9 cellular contexts compared by ENCODE assay signal in genomic region chr7:98210513-98211220, GRCh38. TPM values are rescaled to one million over a fixed set of nuclear protein-coding genes. Genes with fewer than 3 reads are reported as not detected.
A peak's percentile ranks its signal among the peaks of the same experiment; 100 is the strongest.
DNase-seq lines count a peak whose midpoint lies in the region; ATAC-seq and TF ChIP-seq lines count a peak whose summit lies in the region.
"Had no signal": no experiment of that assay in that cellular context is flagged by ENCODE, and none has a peak within 500 bp of the region (broad histone marks: within the 10 kb centered on the region; RNA-seq: fewer than 3 reads in every experiment).

No MANE protein-coding gene starts in this region.

- H3K4me3 ChIP-seq in heart right ventricle (peak overlapping the region in 6 of 10 donors; percentile 13 to 38 (median 26)), skin epidermis (peak overlapping the region in 4 of 7 experiments; percentile 11 to 34 (median 18))

- CTCF ChIA-PET in RWPE1 (lab: Yijun Ruan, JAX): no interaction called here

- H3K36me3 ChIP-seq in heart right ventricle: peaks cover 0 to 35% (median 21%) of the 10 kb centered on the region in 9 donors

- intact Hi-C loops in heart right ventricle (cut with DNase I): no loop called here

- DNase-seq in NCI-H146 (lab: John Stamatoyannopoulos, UW): peak; percentile 50
- no peak for DNase-seq in NCI-H146 treated with DMSO at 0.1 percent for 48 hours (lab: John Stamatoyannopoulos, UW; ENCODE audit: unreplicated experiment)
- DNase-seq in NCI-H69 (lab: John Stamatoyannopoulos, UW): peak; percentile 71
- no peak for DNase-seq in heart right ventricle
- no peak for DNase-seq in RWPE1 (ENCODE audit: low spot score)
- DNase-seq: AML-193 had no signal

- peaks cover 0 to 10% (median 0%) of the 10 kb centered on the region in 7 donors for H3K27me3 ChIP-seq in heart right ventricle

- POLR2A ChIA-PET in RWPE1 (lab: Yijun Ruan, JAX; ENCODE audit: low non-redundant PET): no interaction called here

- ATAC-seq in heart right ventricle (peak in 2 of 8 donors; percentile 18 to 25), GM18858 (IDR thresholded peaks at IDR 0.05; ENCODE audit: unreplicated experiment) (no peak)
- ATAC-seq in activated CD4-positive, CD25-positive, alpha-beta regulatory T cell treated with anti-CD3 and anti-CD28 coated beads, Interleukin-2, amount 50 U/mL, for 24 hours: no peak

- no peaks in the 10 kb centered on the region for H3K9me3 ChIP-seq in heart right ventricle

- H3K27ac ChIP-seq in heart right ventricle: no peak overlapping the region
- H3K27ac ChIP-seq in skin epidermis: no peak overlapping the region
- H3K27ac ChIP-seq in RWPE1: no peak overlapping the region

- TF ChIP-seq CTCF in heart right ventricle (IDR thresholded peaks at IDR 0.05) (no peak), RWPE1 (conservative IDR thresholded peaks at IDR 0.05; ENCODE audit: low read depth) (no peak)

- H3K4me1 ChIP-seq in heart right ventricle: peaks cover 0 to 10% (median 0%) of the 10 kb centered on the region in 9 donors

- 3 to 4% methylated on average over 42 to 48 of the region's 49 CpGs for WGBS in heart right ventricle, 2 donors

RNA-seq across cellular contexts. Expression of gene BHLHA15, which starts 0.6 kb away (rescaled TPM):
- total RNA-seq in heart right ventricle: not detected
- under 1 TPM in 1 of 2 donors, not detected in 1; 0.06 TPM for polyA plus RNA-seq in heart right ventricle

RNA-seq across cellular contexts. Expression of gene TECPR1, which starts 41.4 kb away (rescaled TPM):
- 10 to 100 TPM; 12.8 to 23.8 (median 15.4) TPM for total RNA-seq in heart right ventricle
- 10 to 100 TPM; 13.6 to 15.9 TPM for polyA plus RNA-seq in heart right ventricle

Comparison
In these comparisons a context has a peak if more than half of its experiments do, and no peak if none do; other contexts are left out.
1. DNase-seq: peak in NCI-H146 (single experiment) and NCI-H69 (single experiment); none in NCI-H146 treated with DMSO at 0.1 percent for 48 hours (single experiment), heart right ventricle (0 of 2) and RWPE1 (single experiment).